37 cellular contexts compared by ENCODE assay signal in genomic region chr6:51719297-51719696, GRCh38.
"Had no signal": no experiment of that assay in that cellular context is flagged by ENCODE, and none has a peak within 500 bp of the region (broad histone marks: within the 10 kb centered on the region; RNA-seq: fewer than 3 reads in every experiment).

No MANE protein-coding gene starts in this region.

- DNase-seq: activated B cell treated with CpG ODN at 0.5 μM for 24 hours; activated CD4-positive, alpha-beta memory T cell treated with anti-CD3 and anti-CD28 coated beads for 36 hours; activated CD4-positive, alpha-beta T cell treated with anti-CD3 and anti-CD28 coated beads for 4 hours; activated CD4-positive, alpha-beta T cell treated with anti-CD3 and anti-CD28 coated beads, Interleukin-2, amount 10 ng/mL, durations not matched to agents 24 days and 14 days; activated CD4-positive, alpha-beta T cell treated with anti-CD3 and anti-CD28 coated beads, Interleukin-2, amount 50 U/mL, for 1 hour; activated CD4-positive, alpha-beta T cell treated with anti-CD3 and anti-CD28 coated beads, Interleukin-2, amount 50 U/mL, for 4 hours; activated CD4-positive, CD25-positive, alpha-beta regulatory T cell treated with anti-CD3 and anti-CD28 coated beads, Interleukin-2, amount 50 U/mL, for 72 hours; activated CD8-positive, alpha-beta memory T cell treated with anti-CD3 and anti-CD28 coated beads, Interleukin-2, amount 50 U/mL, for 4 hours; activated CD8-positive, alpha-beta T cell treated with anti-CD3 and anti-CD28 coated beads for 36 hours; activated effector memory CD4-positive, alpha-beta T cell treated with anti-CD3 and anti-CD28 coated beads, Interleukin-2, amount 50 U/mL, for 16 hours; activated gamma-delta T cell treated with Interleukin-2 at 50 U/mL for 16 hours; activated naive CD4-positive, alpha-beta T cell; activated naive CD4-positive, alpha-beta T cell treated with anti-CD3 and anti-CD28 coated beads for 36 hours; activated naive CD4-positive, alpha-beta T cell treated with anti-CD3 and anti-CD28 coated beads, Interleukin-2, amount 50 U/mL, for 16 hours; activated naive CD8-positive, alpha-beta T cell treated with anti-CD3 and anti-CD28 coated beads for 36 hours; activated T-cell treated with anti-CD3 and anti-CD28 coated beads for 4 hours; activated T-cell treated with anti-CD3 and anti-CD28 coated beads, Interleukin-2, amount 50 U/mL, for 1 hour; activated T-cell treated with anti-CD3 and anti-CD28 coated beads, Interleukin-2, amount 50 U/mL, for 4 hours; activated T-cell treated with anti-CD3 and anti-CD28 coated beads, Interleukin-2, amount 50 U/mL, for 72 hours; adrenal gland; amniotic stem cell; aorta; body of pancreas; brain microvascular endothelial cell; central memory CD4-positive, alpha-beta T cell; T-helper 1 cell; T-helper 2 cell; T-helper 9 cell had no signal

- ATAC-seq: activated CD8-positive, alpha-beta T cell treated with anti-CD3 and anti-CD28 coated beads for 36 hours; activated naive CD4-positive, alpha-beta T cell treated with anti-CD3 and anti-CD28 coated beads, Interleukin-2, amount 50 U/mL, for 72 hours; activated T-cell treated with anti-CD3 and anti-CD28 coated beads, Interleukin-2, amount 50 U/mL, for 4 hours; activated T-cell treated with anti-CD3 and anti-CD28 coated beads, Interleukin-2, amount 50 U/mL, for 72 hours; activated T-helper 17 cell treated with anti-CD3 and anti-CD28 coated beads, Interleukin-2, amount 50 U/mL, for 72 hours; body of pancreas had no signal

- H3K27me3 Mint-ChIP-seq: activated B cell treated with CpG ODN at 0.5 μM for 24 hours; activated CD4-positive, alpha-beta memory T cell treated with anti-CD3 and anti-CD28 coated beads for 36 hours; activated CD4-positive, alpha-beta T cell treated with anti-CD3 and anti-CD28 coated beads, Interleukin-2, amount 10 ng/mL, durations not matched to agents 24 days and 14 days; activated CD8-positive, alpha-beta T cell treated with anti-CD3 and anti-CD28 coated beads for 36 hours; activated naive CD8-positive, alpha-beta T cell treated with anti-CD3 and anti-CD28 coated beads for 36 hours; activated T-helper 17 cell treated with anti-CD3 and anti-CD28 coated beads, Interleukin-2, amount 50 U/mL, for 72 hours had no signal

- FAIRE-seq: astrocyte, TTC549 had no signal

- H3K9me3 ChIP-seq: adrenal gland, body of pancreas, breast epithelium had no signal

- H3K27ac Mint-ChIP-seq: activated B cell treated with CpG ODN at 0.5 μM for 24 hours; activated CD4-positive, alpha-beta memory T cell treated with anti-CD3 and anti-CD28 coated beads for 36 hours; activated CD4-positive, alpha-beta T cell treated with anti-CD3 and anti-CD28 coated beads, Interleukin-2, amount 10 ng/mL, durations not matched to agents 24 days and 14 days; activated CD8-positive, alpha-beta T cell treated with anti-CD3 and anti-CD28 coated beads for 36 hours; activated naive CD4-positive, alpha-beta T cell treated with anti-CD3 and anti-CD28 coated beads for 36 hours; activated naive CD4-positive, alpha-beta T cell treated with anti-CD3 and anti-CD28 coated beads, Interleukin-2, amount 50 U/mL, for 72 hours; activated naive CD8-positive, alpha-beta T cell treated with anti-CD3 and anti-CD28 coated beads for 36 hours; activated T-cell treated with anti-CD3 and anti-CD28 coated beads, Interleukin-2, amount 50 U/mL, for 72 hours; activated T-helper 1 cell treated with anti-CD3 and anti-CD28 coated beads, Interleukin-12 subunit alpha, Interleukin-12 subunit beta, Interleukin-2, Interleukin-4 antibody, amounts not matched to agents 30 ng/mL and 10 ng/mL and 1 ng/mL, durations not matched to agents 14 hours and 24 hours and 36 hours; activated T-helper 17 cell treated with anti-CD3 and anti-CD28 coated beads, Interleukin-2, amount 50 U/mL, for 72 hours; T-helper 1 cell treated with Interleukin-12 subunit alpha and Interleukin-12 subunit beta and Interleukin-4 antibody, amounts not matched to agents 30 μg/mL and 1 μg/mL, for 36 hours; T-helper 2 cell treated with Interferon-gamma antibody and Interleukin-4, amounts not matched to agents 5 μg/mL and 100 μg/mL, for 36 hours had no signal

- H3K4me1 Mint-ChIP-seq: activated B cell treated with CpG ODN at 0.5 μM for 24 hours; activated CD4-positive, alpha-beta T cell treated with anti-CD3 and anti-CD28 coated beads, Interleukin-2, amount 10 ng/mL, durations not matched to agents 24 days and 14 days; activated naive CD8-positive, alpha-beta T cell treated with anti-CD3 and anti-CD28 coated beads for 36 hours; activated T-helper 17 cell treated with anti-CD3 and anti-CD28 coated beads, Interleukin-2, amount 50 U/mL, for 72 hours had no signal

- H3K4me3 Mint-ChIP-seq: activated B cell treated with CpG ODN at 0.5 μM for 24 hours; activated CD4-positive, alpha-beta memory T cell treated with anti-CD3 and anti-CD28 coated beads for 36 hours; activated CD4-positive, alpha-beta T cell treated with anti-CD3 and anti-CD28 coated beads, Interleukin-2, amount 10 ng/mL, durations not matched to agents 24 days and 14 days; activated CD8-positive, alpha-beta T cell treated with anti-CD3 and anti-CD28 coated beads for 36 hours; activated naive CD4-positive, alpha-beta T cell treated with anti-CD3 and anti-CD28 coated beads for 36 hours; activated naive CD8-positive, alpha-beta T cell treated with anti-CD3 and anti-CD28 coated beads for 36 hours; activated T-cell treated with anti-CD3 and anti-CD28 coated beads, Interleukin-2, amount 50 U/mL, for 4 hours; activated T-cell treated with anti-CD3 and anti-CD28 coated beads, Interleukin-2, amount 50 U/mL, for 72 hours; activated T-helper 1 cell treated with anti-CD3 and anti-CD28 coated beads, Interleukin-12 subunit alpha, Interleukin-12 subunit beta, Interleukin-2, Interleukin-4 antibody, amounts not matched to agents 30 ng/mL and 10 ng/mL and 1 ng/mL, durations not matched to agents 14 hours and 24 hours and 36 hours; activated T-helper 17 cell treated with anti-CD3 and anti-CD28 coated beads, Interleukin-2, amount 50 U/mL, for 72 hours; T-helper 1 cell treated with Interleukin-12 subunit alpha and Interleukin-12 subunit beta and Interleukin-4 antibody, amounts not matched to agents 30 μg/mL and 1 μg/mL, for 36 hours; T-helper 2 cell treated with Interferon-gamma antibody and Interleukin-4, amounts not matched to agents 5 μg/mL and 100 μg/mL, for 36 hours had no signal

- H3K36me3 ChIP-seq: adrenal gland, brain microvascular endothelial cell, breast epithelium had no signal

- H3K27ac ChIP-seq: adrenal gland, body of pancreas, brain microvascular endothelial cell, breast epithelium, VCaP had no signal

- H3K9me3 Mint-ChIP-seq: activated B cell treated with CpG ODN at 0.5 μM for 24 hours; activated CD4-positive, alpha-beta memory T cell treated with anti-CD3 and anti-CD28 coated beads for 36 hours; activated CD4-positive, alpha-beta T cell treated with anti-CD3 and anti-CD28 coated beads, Interleukin-2, amount 10 ng/mL, durations not matched to agents 24 days and 14 days; activated CD8-positive, alpha-beta T cell treated with anti-CD3 and anti-CD28 coated beads for 36 hours; activated naive CD4-positive, alpha-beta T cell treated with anti-CD3 and anti-CD28 coated beads for 36 hours; activated naive CD8-positive, alpha-beta T cell treated with anti-CD3 and anti-CD28 coated beads for 36 hours; activated T-cell treated with anti-CD3 and anti-CD28 coated beads, Interleukin-2, amount 50 U/mL, for 4 hours; activated T-helper 1 cell treated with anti-CD3 and anti-CD28 coated beads, Interleukin-12 subunit alpha, Interleukin-12 subunit beta, Interleukin-2, Interleukin-4 antibody, amounts not matched to agents 30 ng/mL and 10 ng/mL and 1 ng/mL, durations not matched to agents 14 hours and 24 hours and 36 hours; T-helper 1 cell treated with Interleukin-12 subunit alpha and Interleukin-12 subunit beta and Interleukin-4 antibody, amounts not matched to agents 30 μg/mL and 1 μg/mL, for 36 hours; T-helper 2 cell treated with Interferon-gamma antibody and Interleukin-4, amounts not matched to agents 5 μg/mL and 100 μg/mL, for 36 hours had no signal

- H3K4me1 ChIP-seq: adrenal gland, body of pancreas, breast epithelium had no signal

- H3K4me3 ChIP-seq: adrenal gland, body of pancreas, breast epithelium had no signal

- H3K27me3 ChIP-seq: adrenal gland, body of pancreas, brain microvascular endothelial cell, breast epithelium had no signal

- H3K36me3 Mint-ChIP-seq: activated CD4-positive, alpha-beta memory T cell treated with anti-CD3 and anti-CD28 coated beads for 36 hours; activated naive CD4-positive, alpha-beta T cell treated with anti-CD3 and anti-CD28 coated beads, Interleukin-2, amount 50 U/mL, for 72 hours; activated naive CD8-positive, alpha-beta T cell treated with anti-CD3 and anti-CD28 coated beads for 36 hours had no signal
